In the genomic region with DNA sequence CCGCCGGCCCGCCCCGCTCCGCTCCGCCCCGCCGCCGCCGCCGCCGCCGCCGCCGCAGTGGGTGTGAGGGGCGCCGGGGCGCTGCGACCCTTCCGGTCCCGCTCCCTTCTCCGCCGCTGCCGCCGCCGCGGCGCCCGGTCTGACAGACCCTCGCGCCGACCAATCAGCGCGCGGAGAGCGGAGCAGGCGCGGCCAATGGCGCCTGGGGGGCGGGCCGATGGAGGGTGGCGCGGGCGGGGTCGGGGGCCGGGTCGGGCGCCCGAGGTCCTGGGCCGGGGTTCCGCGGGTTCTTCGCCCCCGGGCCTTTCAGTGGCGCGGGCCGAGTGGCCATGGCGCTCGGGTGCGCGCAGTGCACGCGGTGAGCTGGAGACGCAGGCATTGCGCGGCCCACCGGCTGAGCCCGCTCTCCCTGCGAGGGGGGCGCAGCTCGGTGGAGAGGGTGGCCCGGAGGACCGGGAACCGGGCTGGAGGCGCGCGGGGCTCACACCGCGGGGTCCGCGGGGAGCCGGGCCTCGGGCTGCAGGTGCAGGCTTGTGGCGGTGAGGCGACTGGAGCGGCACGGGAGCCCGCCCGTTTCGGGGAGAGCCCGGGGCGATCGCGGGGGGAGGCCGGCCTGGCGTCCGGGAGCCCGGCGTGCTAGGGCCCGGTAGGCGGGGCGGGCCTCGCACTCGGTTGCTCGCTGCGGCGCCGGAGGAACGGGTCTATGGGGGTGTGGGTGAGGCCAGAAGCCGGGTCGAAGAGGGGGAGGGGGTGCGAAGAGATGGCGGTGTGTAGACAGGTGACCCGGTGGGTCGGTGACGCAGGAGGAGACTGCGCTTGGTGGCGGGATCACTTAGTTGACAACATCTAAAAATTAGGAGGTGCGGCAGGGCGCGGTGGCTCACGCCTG, we compare ENCODE assay signal across 8 cellular contexts. TPM values are rescaled to one million over a fixed set of nuclear protein-coding genes. Genes with fewer than 3 reads are reported as not detected.
DNase-seq lines count a peak whose midpoint lies in the region; ATAC-seq and TF ChIP-seq lines count a peak whose summit lies in the region.

A gene (minus strand): TSS at position 141 of the 889 bp plus-strand sequence. CDS start 11,522 bp downstream, outside the sequence.

- H3K4me3 Mint-ChIP-seq in activated CD4-positive, alpha-beta T cell treated with anti-CD3 and anti-CD28 coated beads for 36 hours = peak within 1 kb of the TSS; percentile 91

- H3K27me3 Mint-ChIP-seq in activated CD4-positive, alpha-beta T cell treated with anti-CD3 and anti-CD28 coated beads for 36 hours = no peaks in the 10 kb centered on the region

- H3K36me3 Mint-ChIP-seq in activated CD4-positive, alpha-beta T cell treated with anti-CD3 and anti-CD28 coated beads for 36 hours (ENCODE audit: low read depth) = peaks cover 7% of the 10 kb centered on the region

- H3K4me3 ChIP-seq in AG04449 (ENCODE audit: low read depth, low read length) (peak within 1 kb of the TSS; percentile 76), choroid plexus epithelial cell (ENCODE audit: low read depth, low read length) (peak within 1 kb of the TSS; percentile 80)

- peak; percentile 71 for ATAC-seq in GM18858 (IDR thresholded peaks at IDR 0.05; ENCODE audit: unreplicated experiment)
- ATAC-seq in HG03066 (IDR thresholded peaks at IDR 0.05; ENCODE audit: low read depth, unreplicated experiment) = peak; percentile 75
- ATAC-seq in activated CD4-positive, alpha-beta T cell treated with anti-CD3 and anti-CD28 coated beads for 36 hours = peak; percentile 85

- no peaks in the 10 kb centered on the region for H3K27me3 ChIP-seq in layer of hippocampus (ENCODE audit: control insufficient read depth, insufficient read depth, low read length)

- TF ChIP-seq CTCF in AG04449 (IDR thresholded peaks at IDR 0.05; ENCODE audit: insufficient read depth, low read length, missing control alignments) (no peak), choroid plexus epithelial cell (conservative IDR thresholded peaks at IDR 0.05; ENCODE audit: low read depth, low read length) (no peak)

- CTCF ChIA-PET in AG04449 (lab: Yijun Ruan, JAX) = interaction anchor here (0.9 to 7.7 kb wide), 24 partner anchors 9 to 314 kb away, joined by 3 to 279 read pairs (median 4); no protein-coding TSS in a partner anchor
- CTCF ChIA-PET in activated CD4-positive, alpha-beta T cell treated with anti-CD3 and anti-CD28 coated beads for 36 hours (lab: Charles Lee) = interaction anchor here (0.6 to 4.3 kb wide), 13 partner anchors 13 to 386 kb away, joined by 3 to 59 read pairs (median 6); no protein-coding TSS in a partner anchor

- peaks cover 37% of the 10 kb centered on the region for H3K4me1 Mint-ChIP-seq in activated CD4-positive, alpha-beta T cell treated with anti-CD3 and anti-CD28 coated beads for 36 hours

- H3K9me3 Mint-ChIP-seq in activated CD4-positive, alpha-beta T cell treated with anti-CD3 and anti-CD28 coated beads for 36 hours (ENCODE audit: low read depth) = no peaks in the 10 kb centered on the region

- POLR2A ChIA-PET in AG04449 (lab: Yijun Ruan, JAX) = interaction anchor here (0.6 kb wide), 1 partner anchor 669 kb away, joined by 3 read pairs; a partner anchor contains a TSS
- POLR2A ChIA-PET in activated CD4-positive, alpha-beta T cell treated with anti-CD3 and anti-CD28 coated beads for 36 hours (lab: Charles Lee) = no interaction called here

- peak within 1 kb of the TSS; percentile 93 for H3K27ac Mint-ChIP-seq in activated CD4-positive, alpha-beta T cell treated with anti-CD3 and anti-CD28 coated beads for 36 hours

- peak within 1 kb of the TSS; percentile 79 for H3K27ac ChIP-seq in layer of hippocampus (ENCODE audit: low read depth, low read length)

- intact Hi-C loops in activated CD4-positive, alpha-beta T cell treated with anti-CD3 and anti-CD28 coated beads for 36 hours (cut with DNase I, micrococcal nuclease) = loop anchor here (1.0 to 10.0 kb wide), 13 partner anchors 61 to 969 kb away; a partner anchor contains a TSS

- DNase-seq in AG04449 (ENCODE audit: low read depth, low spot score) = no peak
- DNase-seq in NCI-H2227 treated with DMSO at 0.1 percent for 48 hours (lab: John Stamatoyannopoulos, UW) = peak; percentile 33
- DNase-seq in activated CD4-positive, alpha-beta T cell treated with anti-CD3 and anti-CD28 coated beads for 36 hours = peak; percentile 91
- DNase-seq in choroid plexus epithelial cell (ENCODE audit: low read depth) = peak; percentile 76
- peak; percentile 67 to 79 (median 70) for DNase-seq in stimulated activated CD4-positive, alpha-beta T cell treated with anti-CD3 and anti-CD28 coated beads, Interleukin-1b, Interleukin-23, amount 100 ng/mL, for 24 hours (ENCODE audit: low read depth in 4 of 4, low spot score in 1 of 4)

RNA-seq across cellular contexts. Expression of the gene that starts here (rescaled TPM):
- total RNA-seq in activated CD4-positive, alpha-beta T cell treated with anti-CD3 and anti-CD28 coated beads for 36 hours = 10 to 100 TPM; 37.0 to 38.1 TPM
